Comparison of ENCODE assay signal across 8 cellular contexts in genomic region chr1:61337981-61338848, GRCh38.
DNase-seq lines count a peak whose midpoint lies in the region; ATAC-seq and TF ChIP-seq lines count a peak whose summit lies in the region.

No MANE protein-coding gene starts in this region.

- peak overlapping the region; percentile 82 for H3K9ac ChIP-seq in skeletal muscle satellite cell (ENCODE audit: low read depth, low read length)

- peak; percentile 64 to 89 (median 76) for TF ChIP-seq CTCF in breast epithelium (IDR thresholded peaks at IDR 0.05)

- H3K9me3 ChIP-seq in breast epithelium (no peaks in the 10 kb centered on the region), skeletal muscle satellite cell (replicated peaks; ENCODE audit: low read length) (no peaks in the 10 kb centered on the region)

- DNase-seq in NCI-H1417 (lab: John Stamatoyannopoulos, UW) (peak; percentile 60 to 78 (median 61)), NCI-H1417 treated with DMSO at 0.1 percent for 48 hours (lab: John Stamatoyannopoulos, UW) (no peak), NCI-H460 (ENCODE audit: extremely low read depth, low read depth) (peak; percentile 80), breast epithelium (ENCODE audit: low spot score in 2 of 2) (peak; percentile 74 to 80), inferior parietal cortex (ENCODE audit: extremely low spot score) (peak; percentile 84)
- DNase-seq in stimulated activated CD4-positive, alpha-beta T cell treated with anti-CD3 and anti-CD28 coated beads, Interleukin-4, amount 100 ng/mL, for 4 hours: no peak

- no peaks in the 10 kb centered on the region for H3K4me1 ChIP-seq in breast epithelium
- peaks cover 27% of the 10 kb centered on the region for H3K4me1 ChIP-seq in skeletal muscle satellite cell (ENCODE audit: control insufficient read depth, insufficient read depth, low read length)

- intact Hi-C loops in breast epithelium (cut with DNase I; ENCODE audit: low total_unique reads): loop anchor here (5.0 kb wide), 1 partner anchor 286 kb away; no protein-coding TSS in a partner anchor

- H3K4me3 ChIP-seq in breast epithelium (peak overlapping the region; percentile 2 to 35 (median 20)), skeletal muscle satellite cell (ENCODE audit: low read length) (peak overlapping the region; percentile 56)

- H3K27ac ChIP-seq in breast epithelium: peak overlapping the region; percentile 79 to 81

- H3K4me2 ChIP-seq in skeletal muscle satellite cell (ENCODE audit: low read length): peak overlapping the region; percentile 82

- no peaks in the 10 kb centered on the region for H3K36me3 ChIP-seq in breast epithelium
- no peaks in the 10 kb centered on the region for H3K36me3 ChIP-seq in skeletal muscle satellite cell (ENCODE audit: insufficient read depth, low read length)

- no peak for ATAC-seq in HG02973 (IDR thresholded peaks at IDR 0.05; ENCODE audit: unreplicated experiment)

- no peaks in the 10 kb centered on the region for H3K27me3 ChIP-seq in breast epithelium
- H3K27me3 ChIP-seq in skeletal muscle satellite cell (ENCODE audit: control insufficient read depth, insufficient read depth, low read length): no peaks in the 10 kb centered on the region

- no peak for TF ChIP-seq POLR2A in breast epithelium (IDR thresholded peaks at IDR 0.05)

Comparison
In these comparisons a context has a peak if more than half of its experiments do, and no peak if none do; other contexts are left out.
1. DNase-seq: peak in NCI-H1417 (3 of 3), NCI-H460 (single experiment), breast epithelium (2 of 2) and inferior parietal cortex (single experiment); none in NCI-H1417 treated with DMSO at 0.1 percent for 48 hours (single experiment) and stimulated activated CD4-positive, alpha-beta T cell treated with anti-CD3 and anti-CD28 coated beads, Interleukin-4, amount 100 ng/mL, for 4 hours (0 of 2).